In the genomic region with DNA sequence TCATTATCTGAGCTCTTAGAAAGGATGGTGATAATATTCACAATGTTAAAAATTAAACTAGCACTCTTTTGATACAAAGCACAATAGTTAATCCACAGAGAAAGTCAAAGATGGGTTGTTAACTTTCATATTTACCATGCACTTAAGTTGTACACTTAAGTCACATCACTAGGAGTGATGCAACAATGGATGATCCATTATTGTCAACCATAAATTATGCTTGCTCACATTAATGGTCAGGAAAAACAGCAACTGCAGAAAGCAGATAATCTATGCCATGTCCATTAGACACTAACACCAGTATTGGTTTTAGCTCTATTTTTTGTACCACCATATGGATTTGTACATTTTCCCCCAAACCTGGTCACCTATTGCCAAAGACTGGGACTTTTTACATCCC, we compare ENCODE assay signal across 17 cellular contexts.
DNase-seq lines count a peak whose midpoint lies in the region; ATAC-seq, FAIRE-seq and TF ChIP-seq lines count a peak whose summit lies in the region.
"Had no signal": no experiment of that assay in that cellular context is flagged by ENCODE, and none has a peak within 500 bp of the region (broad histone marks: within the 10 kb centered on the region; RNA-seq: fewer than 3 reads in every experiment).

No MANE protein-coding gene starts in this region.

- DNase-seq in DMS153 (lab: John Stamatoyannopoulos, UW) = peak; percentile 51
- DNase-seq in DMS153 treated with DMSO at 0.1 percent for 48 hours (lab: John Stamatoyannopoulos, UW; ENCODE audit: unreplicated experiment) = no peak
- DNase-seq in HepG2 (ENCODE audit: low spot score) = no peak
- no peak for DNase-seq in right lobe of liver
- DNase-seq in amniotic epithelial cell (ENCODE audit: low read depth) = peak; percentile 8
- no peak for DNase-seq in stomach
- DNase-seq in medulla oblongata (ENCODE audit: extremely low spot score) = no peak
- no peak for DNase-seq in heart left ventricle
- DNase-seq: AML-193, Calu3, DMS 273 treated with DMSO at 0.1 percent for 48 hours, GF-D8, GOT3, H9 had no signal

- intact Hi-C loops in HepG2 (cut with micrococcal nuclease; ENCODE audit: unreplicated experiment) = loop anchor here (1.0 kb wide), 1 partner anchor 10 kb away; no protein-coding TSS in a partner anchor
- intact Hi-C loops in right lobe of liver (cut with DNase I) = no loop called here
- intact Hi-C loops in stomach (cut with DNase I; ENCODE audit: low total_unique reads) = no loop called here
- intact Hi-C loops in heart left ventricle (cut with DNase I) = no loop called here

- H4K20me1 ChIP-seq in HepG2 (ENCODE audit: insufficient read depth, low read length) = no peaks in the 10 kb centered on the region
- H4K20me1 ChIP-seq: BLaER1 had no signal

- in situ Hi-C loops in HepG2 (cut with HindIII; ENCODE audit: extremely low pct_ligation_motif_present, low pct_unique_long_range_greater_than_20kb) = no loop called here

- peaks cover 16% of the 10 kb centered on the region for H3K9me3 ChIP-seq in HepG2 (ENCODE audit: low read length)
- no peaks in the 10 kb centered on the region for H3K9me3 ChIP-seq in right lobe of liver
- H3K9me3 ChIP-seq in stomach = peaks cover 0 to 23% (median 15%) of the 10 kb centered on the region in 4 donors
- H3K9me3 ChIP-seq in heart left ventricle = peaks cover 0 to 45% (median 19%) of the 10 kb centered on the region in 12 donors

- H3K27me3 ChIP-seq in HepG2 (ENCODE audit: control insufficient read depth in 1 of 2, insufficient read depth in 2 of 2, low read length in 2 of 2) = no peaks in the 10 kb centered on the region
- H3K27me3 ChIP-seq in right lobe of liver = no peaks in the 10 kb centered on the region
- H3K27me3 ChIP-seq in stomach = no peaks in the 10 kb centered on the region
- no peaks in the 10 kb centered on the region for H3K27me3 ChIP-seq in heart left ventricle
- H3K27me3 ChIP-seq: BLaER1 had no signal

- no peak for ATAC-seq in HepG2
- ATAC-seq in right lobe of liver = no peak
- no peak for ATAC-seq in heart left ventricle

- POLR2A ChIA-PET in HepG2 (lab: Yijun Ruan, JAX) = no interaction called here

- H3K36me3 ChIP-seq in HepG2 (replicated peaks in 1 of 2; ENCODE audit: control insufficient read depth in 1 of 2, insufficient read depth in 2 of 2, low read length in 2 of 2) (0 out of 5 replicates have a peak, but pooled peaks cover 0 to 1% of the 10 kb centered on the region in 2 experiments), right lobe of liver (no peaks in the 10 kb centered on the region), stomach (peaks cover 0 to 5% (median 0%) of the 10 kb centered on the region in 4 donors), heart left ventricle (no peaks in the 10 kb centered on the region)
- H3K36me3 ChIP-seq: BLaER1 had no signal

- H3K4me3 ChIP-seq in HepG2 (replicated peaks in 1 of 3; ENCODE audit: insufficient read depth in 1 of 3, low read depth in 2 of 3, low read length in 3 of 3) (no peak overlapping the region), right lobe of liver (no peak overlapping the region), stomach (no peak overlapping the region), heart left ventricle (no peak overlapping the region)
- H3K4me3 ChIP-seq: BLaER1 had no signal

- peaks cover under 1% of the 10 kb centered on the region; the same call in 1 of the 2 replicates for H3K4me1 ChIP-seq in HepG2 (ENCODE audit: insufficient read depth, low read length)
- H3K4me1 ChIP-seq in right lobe of liver = no peaks in the 10 kb centered on the region
- no peaks in the 10 kb centered on the region for H3K4me1 ChIP-seq in stomach
- peaks cover 0 to 2% (median 0%) of the 10 kb centered on the region in 12 donors for H3K4me1 ChIP-seq in heart left ventricle

- no peak overlapping the region for H3K9ac ChIP-seq in HepG2 (ENCODE audit: insufficient read depth, low read depth, low read length)
- H3K9ac ChIP-seq: BLaER1 had no signal

- CTCF ChIA-PET in HepG2 (lab: Yijun Ruan, JAX; ENCODE audit: low intra/inter-chr PET ratio, low total read pairs) = no interaction called here

- BruUV-seq in HepG2 (replicated peaks; lab: Mats Ljungman, UMichigan) = no TSS peak

- no peak for FAIRE-seq in HepG2 (lab: Jason Lieb, UNC)
- FAIRE-seq: GM19239 had no signal

- H3K27ac ChIP-seq in HepG2 (ENCODE audit: extremely low read length, insufficient read depth, low read length) (no peak overlapping the region), right lobe of liver (no peak overlapping the region), stomach (no peak overlapping the region), heart left ventricle (no peak overlapping the region)
- H3K27ac ChIP-seq: 22Rv1, BLaER1 had no signal

- H3K4me2 ChIP-seq in HepG2 (ENCODE audit: low read depth, low read length) = no peak overlapping the region
- H3K4me2 ChIP-seq: BLaER1 had no signal

- no peaks in the 10 kb centered on the region for H3K79me2 ChIP-seq in HepG2 (ENCODE audit: insufficient read depth, low read length)

- TF ChIP-seq POLR2A in HepG2 (IDR thresholded peaks at IDR 0.05; ENCODE audit: insufficient read depth in 1 of 2, low read depth in 2 of 2, low read length in 2 of 2) (no peak), right lobe of liver (IDR thresholded peaks at IDR 0.05) (no peak), stomach (IDR thresholded peaks at IDR 0.05) (no peak), heart left ventricle (IDR thresholded peaks at IDR 0.05) (no peak)

- H2AFZ ChIP-seq in HepG2 (ENCODE audit: low read length) = no peak overlapping the region

- TF ChIP-seq RAD21 in HepG2 (CRISPR knock-in tag; IDR thresholded peaks at IDR 0.05) = no peak

- no peak for TF ChIP-seq EP300 in HepG2 (IDR thresholded peaks at IDR 0.05; ENCODE audit: low read depth in 2 of 2, low read length in 2 of 2)
- no peak for TF ChIP-seq EP300 in HepG2 (CRISPR knock-in tag; IDR thresholded peaks at IDR 0.05; ENCODE audit: borderline replicate concordance)
- no peak for TF ChIP-seq EP300 in stomach (IDR thresholded peaks at IDR 0.05)

- TF ChIP-seq CTCF in HepG2 (CRISPR knock-in tag; IDR thresholded peaks at IDR 0.05) (no peak), right lobe of liver (IDR thresholded peaks at IDR 0.05) (no peak), stomach (IDR thresholded peaks at IDR 0.05) (no peak), heart left ventricle (IDR thresholded peaks at IDR 0.05) (no peak)

TF ChIP-seq in HepG2, 621 proteins besides CTCF, POLR2A, EP300 and RAD21:
- TF ChIP-seq ZBTB7A (CRISPR knock-in tag; IDR thresholded peaks at IDR 0.05) (no peak), KDM1A (CRISPR knock-in tag; IDR thresholded peaks at IDR 0.05) (no peak), CEBPG (CRISPR knock-in tag; IDR thresholded peaks at IDR 0.05) (0 out of 2 replicates have a peak, but pooled peaks have one; percentile 15), BORCS8-MEF2B (CRISPR knock-in tag; IDR thresholded peaks at IDR 0.05) (no peak), ATF7 (IDR thresholded peaks at IDR 0.05) (peak; percentile 22; the same call in 1 of the 2 replicates), ATF7 (CRISPR knock-in tag; IDR thresholded peaks at IDR 0.05) (no peak), HOXA9 (CRISPR knock-in tag; IDR thresholded peaks at IDR 0.05; ENCODE audit: borderline replicate concordance) (no peak), ZBTB8A (CRISPR knock-in tag; IDR thresholded peaks at IDR 0.05; ENCODE audit: borderline replicate concordance, low read depth) (no peak), CEBPB (IDR thresholded peaks at IDR 0.05; ENCODE audit: borderline replicate concordance, low read depth, low read length) (peak; percentile 27; the same call in 1 of the 2 replicates)
- TF ChIP-seq, protein P1, sequence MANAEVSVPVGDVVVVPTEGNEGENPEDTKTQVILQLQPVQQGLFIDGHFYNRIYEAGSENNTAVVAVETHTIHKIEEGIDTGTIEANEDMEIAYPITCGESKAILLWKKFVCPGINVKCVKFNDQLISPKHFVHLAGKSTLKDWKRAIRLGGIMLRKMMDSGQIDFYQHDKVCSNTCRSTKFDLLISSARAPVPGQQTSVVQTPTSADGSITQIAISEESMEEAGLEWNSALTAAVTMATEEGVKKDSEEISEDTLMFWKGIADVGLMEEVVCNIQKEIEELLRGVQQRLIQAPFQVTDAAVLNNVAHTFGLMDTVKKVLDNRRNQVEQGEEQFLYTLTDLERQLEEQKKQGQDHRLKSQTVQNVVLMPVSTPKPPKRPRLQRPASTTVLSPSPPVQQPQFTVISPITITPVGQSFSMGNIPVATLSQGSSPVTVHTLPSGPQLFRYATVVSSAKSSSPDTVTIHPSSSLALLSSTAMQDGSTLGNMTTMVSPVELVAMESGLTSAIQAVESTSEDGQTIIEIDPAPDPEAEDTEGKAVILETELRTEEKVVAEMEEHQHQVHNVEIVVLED (CRISPR knock-in tag; IDR thresholded peaks at IDR 0.05; ENCODE audit: borderline replicate concordance) = no peak
- TF ChIP-seq, protein P2, sequence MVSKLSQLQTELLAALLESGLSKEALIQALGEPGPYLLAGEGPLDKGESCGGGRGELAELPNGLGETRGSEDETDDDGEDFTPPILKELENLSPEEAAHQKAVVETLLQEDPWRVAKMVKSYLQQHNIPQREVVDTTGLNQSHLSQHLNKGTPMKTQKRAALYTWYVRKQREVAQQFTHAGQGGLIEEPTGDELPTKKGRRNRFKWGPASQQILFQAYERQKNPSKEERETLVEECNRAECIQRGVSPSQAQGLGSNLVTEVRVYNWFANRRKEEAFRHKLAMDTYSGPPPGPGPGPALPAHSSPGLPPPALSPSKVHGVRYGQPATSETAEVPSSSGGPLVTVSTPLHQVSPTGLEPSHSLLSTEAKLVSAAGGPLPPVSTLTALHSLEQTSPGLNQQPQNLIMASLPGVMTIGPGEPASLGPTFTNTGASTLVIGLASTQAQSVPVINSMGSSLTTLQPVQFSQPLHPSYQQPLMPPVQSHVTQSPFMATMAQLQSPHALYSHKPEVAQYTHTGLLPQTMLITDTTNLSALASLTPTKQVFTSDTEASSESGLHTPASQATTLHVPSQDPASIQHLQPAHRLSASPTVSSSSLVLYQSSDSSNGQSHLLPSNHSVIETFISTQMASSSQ (IDR thresholded peaks at IDR 0.05; ENCODE audit: low read depth) = no peak
- TF ChIP-seq, protein P2 (CRISPR knock-in tag; IDR thresholded peaks at IDR 0.05; ENCODE audit: borderline replicate concordance) = no peak

Comparison
In these comparisons a context has a peak if more than half of its experiments do, and no peak if none do; other contexts are left out.
1. DNase-seq: peak in DMS153 (single experiment) and amniotic epithelial cell (single experiment); none in DMS153 treated with DMSO at 0.1 percent for 48 hours (single experiment), HepG2 (single experiment), right lobe of liver (0 of 3), stomach (single experiment), medulla oblongata (single experiment) and heart left ventricle (0 of 5).